In genomic region chr21:30718239-30718909, GRCh38 we compare ENCODE assay signal across 2 cellular contexts.
A peak's percentile ranks its signal among the peaks of the same experiment; 100 is the strongest.
TF ChIP-seq lines count a peak whose summit lies in the region.

Gene KRTAP21-3, minus strand, starts transcription at chr21:30718777. Its CDS starts 18 bp downstream, at chr21:30718759.

TF ChIP-seq in SK-N-SH treated with all-trans-retinoic acid at 6 μM for 48 hours, 23 proteins besides CTCF, POLR2A, EP300 and RAD21 (continues in another document):
- no peak for TF ChIP-seq POU6F1 (CRISPR knock-in tag; IDR thresholded peaks at IDR 0.05; ENCODE audit: borderline replicate concordance, low read depth)
- no peak for TF ChIP-seq ARNTL (CRISPR knock-in tag; IDR thresholded peaks at IDR 0.05; ENCODE audit: borderline replicate concordance, low read depth)
- TF ChIP-seq ZFP30 (CRISPR knock-in tag; IDR thresholded peaks at IDR 0.05): no peak
- peak; percentile 74; the same call in 1 of the 2 replicates for TF ChIP-seq ZC3H10 (CRISPR knock-in tag; IDR thresholded peaks at IDR 0.05)
- TF ChIP-seq CSDC2 (CRISPR knock-in tag; IDR thresholded peaks at IDR 0.05): no peak
- TF ChIP-seq SNAI2 (CRISPR knock-in tag; IDR thresholded peaks at IDR 0.05): no peak
- TF ChIP-seq GLIS3 (CRISPR knock-in tag; IDR thresholded peaks at IDR 0.05): no peak
- no peak for TF ChIP-seq ZNF8 (CRISPR knock-in tag; IDR thresholded peaks at IDR 0.05)
- no peak for TF ChIP-seq TCF4 (CRISPR knock-in tag; IDR thresholded peaks at IDR 0.05; ENCODE audit: borderline replicate concordance)
- TF ChIP-seq CSRNP3 (CRISPR knock-in tag; IDR thresholded peaks at IDR 0.05): no peak
- no peak for TF ChIP-seq ZFP3 (CRISPR knock-in tag; IDR thresholded peaks at IDR 0.05)
- no peak for TF ChIP-seq ESRRG (CRISPR knock-in tag; IDR thresholded peaks at IDR 0.05)
- no peak for TF ChIP-seq OSR1 (CRISPR knock-in tag; IDR thresholded peaks at IDR 0.05)
- no peak for TF ChIP-seq ZNF565 (CRISPR knock-in tag; conservative IDR thresholded peaks at IDR 0.05; ENCODE audit: low read depth)
- TF ChIP-seq TSHZ2 (CRISPR knock-in tag; IDR thresholded peaks at IDR 0.05): no peak
- no peak for TF ChIP-seq PPARA (CRISPR knock-in tag; IDR thresholded peaks at IDR 0.05; ENCODE audit: borderline replicate concordance)
- peak; percentile 90 for TF ChIP-seq ISL1 (CRISPR knock-in tag; IDR thresholded peaks at IDR 0.05)
- peak; percentile 61; the same call in 1 of the 2 replicates for TF ChIP-seq CREB5 (CRISPR knock-in tag; IDR thresholded peaks at IDR 0.05; ENCODE audit: low read depth)
- TF ChIP-seq TOX (CRISPR knock-in tag; IDR thresholded peaks at IDR 0.05; ENCODE audit: borderline replicate concordance): peak; percentile 89; the same call in 1 of the 2 replicates
- no peak for TF ChIP-seq ZNF70 (CRISPR knock-in tag; IDR thresholded peaks at IDR 0.05)
- no peak for TF ChIP-seq BACH2 (CRISPR knock-in tag; IDR thresholded peaks at IDR 0.05; ENCODE audit: borderline replicate concordance)
- no peak for TF ChIP-seq RARB (CRISPR knock-in tag; IDR thresholded peaks at IDR 0.05)

TF ChIP-seq in HepG2, 621 proteins besides CTCF, POLR2A, EP300 and RAD21 (continued from another document):
- TF ChIP-seq ZNF503 (CRISPR knock-in tag; IDR thresholded peaks at IDR 0.05) (no peak), IRF1 (CRISPR knock-in tag; IDR thresholded peaks at IDR 0.05; ENCODE audit: low read depth) (no peak), ZXDC (CRISPR knock-in tag; IDR thresholded peaks at IDR 0.05) (no peak), ZFP90 (CRISPR knock-in tag; IDR thresholded peaks at IDR 0.05; ENCODE audit: borderline replicate concordance) (no peak), ZNF572 (CRISPR knock-in tag; IDR thresholded peaks at IDR 0.05) (no peak), ZNF816 (CRISPR knock-in tag; IDR thresholded peaks at IDR 0.05; ENCODE audit: borderline replicate concordance) (no peak), ZNF382 (CRISPR knock-in tag; IDR thresholded peaks at IDR 0.05; ENCODE audit: borderline replicate concordance) (no peak), JUND (CRISPR knock-in tag; IDR thresholded peaks at IDR 0.05) (no peak), CREB3 (CRISPR knock-in tag; IDR thresholded peaks at IDR 0.05) (no peak), FOXK2 (IDR thresholded peaks at IDR 0.05) (no peak), ZNF761 (CRISPR knock-in tag; conservative IDR thresholded peaks at IDR 0.05) (no peak), PITX1 (CRISPR knock-in tag; IDR thresholded peaks at IDR 0.05) (no peak), GMEB1 (CRISPR knock-in tag; IDR thresholded peaks at IDR 0.05; ENCODE audit: borderline replicate concordance) (no peak), KLF16 (CRISPR knock-in tag; IDR thresholded peaks at IDR 0.05) (no peak)
TF ChIP-seq in HepG2: peak in this region for 0.
